1 cellular context compared by ENCODE assay signal in the genomic region with DNA sequence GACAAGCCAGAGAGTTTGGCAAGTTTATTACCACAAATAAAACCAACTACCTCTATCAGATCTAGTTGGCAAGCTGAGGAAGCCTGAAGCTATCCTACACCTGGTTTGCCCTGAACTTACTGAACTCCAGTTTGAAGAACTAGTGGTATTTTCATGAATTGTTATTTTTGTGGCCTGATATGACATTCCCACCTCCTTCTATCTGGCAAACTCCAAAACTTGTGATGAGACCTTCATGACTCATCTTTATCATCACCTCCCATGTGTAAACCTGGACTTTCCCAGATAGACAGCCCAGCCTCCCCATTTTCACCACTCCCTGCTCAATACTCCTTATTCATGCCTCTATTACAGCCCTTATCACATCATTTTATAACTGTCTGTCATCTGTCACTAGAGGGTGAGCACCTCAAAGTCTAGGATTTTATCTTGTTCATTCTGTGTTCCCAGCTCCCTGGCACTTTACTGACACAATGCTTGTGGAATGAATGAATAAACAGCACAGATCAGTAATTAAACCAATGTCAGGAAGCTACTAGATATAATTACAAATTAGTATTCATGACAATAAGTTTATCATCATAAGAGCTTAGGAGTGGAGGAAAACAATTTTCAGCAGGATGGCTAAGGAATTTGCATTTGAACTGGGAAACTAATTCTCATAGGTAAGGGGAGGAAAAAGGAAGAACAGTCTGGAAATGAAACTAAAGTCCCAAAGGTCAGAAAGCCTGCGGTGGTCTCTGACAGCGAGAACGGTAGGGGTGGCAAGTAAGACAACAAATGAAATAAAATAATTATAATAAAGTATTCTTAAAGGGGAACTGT.
TF ChIP-seq lines count a peak whose summit lies in the region.

No MANE protein-coding gene starts in this region.

TF ChIP-seq in HepG2, 621 proteins besides CTCF, POLR2A, EP300 and RAD21:
- no peak for TF ChIP-seq ATF1 (CRISPR knock-in tag; IDR thresholded peaks at IDR 0.05)
- TF ChIP-seq FOSL2 (CRISPR knock-in tag; IDR thresholded peaks at IDR 0.05): peak; percentile 54
